In the genomic region with DNA sequence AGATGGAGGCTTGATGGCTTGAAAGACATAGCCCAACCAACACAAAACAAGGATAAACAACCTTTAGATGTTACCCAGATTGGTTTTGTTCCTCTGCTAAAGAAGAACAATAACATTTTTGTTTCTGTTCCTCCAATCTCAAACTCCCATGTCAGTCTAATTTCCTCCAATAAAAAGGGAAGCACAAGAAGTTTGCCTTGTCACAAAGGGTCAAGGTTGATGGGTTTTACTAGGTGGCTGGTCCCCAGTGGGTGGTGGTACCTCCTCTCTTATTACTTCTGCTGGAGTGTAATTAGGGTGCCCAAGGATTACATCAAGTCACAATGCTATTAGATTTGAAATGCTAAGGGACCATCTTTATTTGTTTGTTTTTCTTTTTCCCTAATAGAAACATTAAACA, we compare ENCODE assay signal across 22 cellular contexts.
"Had no signal": no experiment of that assay in that cellular context is flagged by ENCODE, and none has a peak within 500 bp of the region (broad histone marks: within the 10 kb centered on the region; RNA-seq: fewer than 3 reads in every experiment).

No MANE protein-coding gene starts in this region.

- H3K4me3 ChIP-seq: left ventricle myocardium inferior, lower lobe of right lung, spleen, testis, tibial nerve, upper lobe of right lung, vagina had no signal

- H3K4me1 Mint-ChIP-seq: stimulated activated memory B cell treated with anti-CD40 and anti-IgM and Interleukin-4, amounts not matched to agents 10 μg/mL and 1 μg/mL and 100 μg/mL, for 72 hours had no signal

- H3K27me3 Mint-ChIP-seq: stimulated activated memory B cell treated with anti-CD40 and anti-IgM and Interleukin-4, amounts not matched to agents 10 μg/mL and 1 μg/mL and 100 μg/mL, for 72 hours; stimulated activated naive CD8-positive, alpha-beta T cell treated with anti-CD3 and anti-CD28 coated beads, Interleukin-15, Interleukin-2, amounts not matched to agents 100 ng/mL and 50 ng/mL, for 24 hours had no signal

- H3K27me3 ChIP-seq: foreskin keratinocyte, spleen, testis, tibial nerve, upper lobe of right lung, vagina had no signal

- H3K27ac Mint-ChIP-seq: nephron; stimulated activated memory B cell treated with anti-CD40 and anti-IgM and Interleukin-4, amounts not matched to agents 10 μg/mL and 1 μg/mL and 100 μg/mL, for 72 hours; stimulated activated naive CD8-positive, alpha-beta T cell treated with anti-CD3 and anti-CD28 coated beads, Interleukin-15, Interleukin-2, amounts not matched to agents 100 ng/mL and 50 ng/mL, for 24 hours had no signal

- H3K9me3 ChIP-seq: left ventricle myocardium inferior, lower lobe of right lung, spleen, testis, tibial nerve, upper lobe of right lung, vagina had no signal

- H3K4me1 ChIP-seq: foreskin keratinocyte, left ventricle myocardium inferior, lower lobe of right lung, spleen, testis, tibial nerve, upper lobe of right lung, vagina had no signal

- DNase-seq: dermis blood vessel endothelial cell; foreskin keratinocyte; immature natural killer cell; kidney; left cardiac atrium; left ventricle myocardium inferior; lower lobe of right lung; mesenchymal stem cell; midbrain; posterior cingulate gyrus; spleen; stimulated activated CD4-positive, alpha-beta T cell treated with anti-CD3 and anti-CD28 coated beads, Interleukin-15, amount 100 ng/mL, for 24 hours; stimulated activated CD4-positive, alpha-beta T cell treated with anti-CD3 and anti-CD28 coated beads, Interleukin-1b, Interleukin-23, amount 100 ng/mL, for 48 hours; stimulated activated CD4-positive, alpha-beta T cell treated with anti-CD3 and anti-CD28 coated beads, Interleukin-4, amount 100 ng/mL, for 24 hours; testis; upper lobe of right lung had no signal

- H3K36me3 ChIP-seq: left ventricle myocardium inferior, lower lobe of right lung, spleen, tibial nerve, upper lobe of right lung, vagina had no signal

- H3K36me3 Mint-ChIP-seq: stimulated activated memory B cell treated with anti-CD40 and anti-IgM and Interleukin-4, amounts not matched to agents 10 μg/mL and 1 μg/mL and 100 μg/mL, for 72 hours had no signal

- H3K27ac ChIP-seq: foreskin keratinocyte, left ventricle myocardium inferior, lower lobe of right lung, spleen, testis, tibial nerve, upper lobe of right lung, vagina had no signal

- ATAC-seq: foreskin keratinocyte; left cardiac atrium; lower lobe of right lung; sciatic nerve; stimulated activated memory B cell treated with anti-CD40 and anti-IgM and Interleukin-4, amounts not matched to agents 10 μg/mL and 1 μg/mL and 100 μg/mL, for 72 hours; upper lobe of right lung had no signal

- H3K9me3 Mint-ChIP-seq: immature natural killer cell; stimulated activated memory B cell treated with anti-CD40 and anti-IgM and Interleukin-4, amounts not matched to agents 10 μg/mL and 1 μg/mL and 100 μg/mL, for 72 hours; stimulated activated naive CD8-positive, alpha-beta T cell treated with anti-CD3 and anti-CD28 coated beads, Interleukin-15, Interleukin-2, amounts not matched to agents 100 ng/mL and 50 ng/mL, for 24 hours had no signal

- H3K4me3 Mint-ChIP-seq: immature natural killer cell; nephron; stimulated activated memory B cell treated with anti-CD40 and anti-IgM and Interleukin-4, amounts not matched to agents 10 μg/mL and 1 μg/mL and 100 μg/mL, for 72 hours; stimulated activated naive CD8-positive, alpha-beta T cell treated with anti-CD3 and anti-CD28 coated beads, Interleukin-15, Interleukin-2, amounts not matched to agents 100 ng/mL and 50 ng/mL, for 24 hours had no signal
